Comparison of ENCODE assay signal across 17 cellular contexts in genomic region chr10:78588194-78588811, GRCh38.
DNase-seq lines count a peak whose midpoint lies in the region; ATAC-seq and TF ChIP-seq lines count a peak whose summit lies in the region.
"Had no signal": no experiment of that assay in that cellular context is flagged by ENCODE, and none has a peak within 500 bp of the region (broad histone marks: within the 10 kb centered on the region; RNA-seq: fewer than 3 reads in every experiment).

No MANE protein-coding gene starts in this region.

- H3K27me3 Mint-ChIP-seq in Caco-2 (ENCODE audit: insufficient read depth, unreplicated experiment): no peaks in the 10 kb centered on the region
- no peaks in the 10 kb centered on the region for H3K27me3 Mint-ChIP-seq in naive thymus-derived CD8-positive, alpha-beta T cell

- H3K4me1 Mint-ChIP-seq in Caco-2 (ENCODE audit: low read depth, unreplicated experiment): peaks cover 53% of the 10 kb centered on the region
- no peaks in the 10 kb centered on the region for H3K4me1 Mint-ChIP-seq in naive thymus-derived CD8-positive, alpha-beta T cell

- peaks cover 6% of the 10 kb centered on the region for H3K36me3 Mint-ChIP-seq in Caco-2 (ENCODE audit: insufficient read depth, unreplicated experiment)
- no peaks in the 10 kb centered on the region for H3K36me3 Mint-ChIP-seq in naive thymus-derived CD8-positive, alpha-beta T cell

- 36% methylated on average over 9 of the region's 9 CpGs for WGBS in right cardiac atrium

- POLR2A ChIA-PET in Caco-2 (lab: Charles Lee): no interaction called here
- POLR2A ChIA-PET in naive thymus-derived CD8-positive, alpha-beta T cell (lab: Charles Lee): no interaction called here

- CTCF ChIA-PET in Caco-2 (lab: Charles Lee): interaction anchor here (0.6 to 1.4 kb wide), 3 partner anchors 17 to 539 kb away, joined by 3 to 4 read pairs (median 4); no protein-coding TSS in a partner anchor

- DNase-seq in Caco-2 (peak; percentile 86 to 94), astrocyte of the hippocampus (ENCODE audit: low read depth, low spot score) (peak; percentile 82), right cardiac atrium (peak; percentile 73 to 85 (median 81)), sciatic nerve (ENCODE audit: low spot score) (no peak), NCI-H345 (lab: John Stamatoyannopoulos, UW) (no peak)
- no peak for DNase-seq in naive thymus-derived CD8-positive, alpha-beta T cell
- DNase-seq: activated CD4-positive, CD25-positive, alpha-beta regulatory T cell treated with anti-CD3 and anti-CD28 coated beads, Interleukin-2, amount 50 U/mL, for 72 hours; activated effector memory CD4-positive, alpha-beta T cell treated with anti-CD3 and anti-CD28 coated beads, Interleukin-2, amount 50 U/mL, for 16 hours; dermis blood vessel endothelial cell; hypothalamus; NCI-H524; nephron progenitor cell; stimulated activated naive CD4-positive, alpha-beta T cell treated with Interleukin-2 at 50 U/mL for 16 hours had no signal

- TF ChIP-seq CTCF in Caco-2 (IDR thresholded peaks at IDR 0.05; ENCODE audit: insufficient read depth in 1 of 2, low read depth in 1 of 2, low read length in 1 of 2, severe bottlenecking in 1 of 2, unreplicated experiment in 1 of 2): no peak

- peak overlapping the region; percentile 78 for H3K27ac ChIP-seq in right cardiac atrium (ENCODE audit: low read length)
- H3K27ac ChIP-seq: SK-N-MC had no signal

- H3K9me3 Mint-ChIP-seq in Caco-2 (ENCODE audit: unreplicated experiment): peaks cover 5% of the 10 kb centered on the region
- no peaks in the 10 kb centered on the region for H3K9me3 Mint-ChIP-seq in naive thymus-derived CD8-positive, alpha-beta T cell

- peak overlapping the region; percentile 43 for H3K4me3 Mint-ChIP-seq in Caco-2 (ENCODE audit: unreplicated experiment)
- no peak overlapping the region for H3K4me3 Mint-ChIP-seq in naive thymus-derived CD8-positive, alpha-beta T cell
- H3K4me3 Mint-ChIP-seq: nephron progenitor cell had no signal

- H3K27me3 ChIP-seq in Caco-2 (replicated peaks; ENCODE audit: control insufficient read depth, insufficient read depth, low read length) (no peaks in the 10 kb centered on the region), right cardiac atrium (ENCODE audit: control insufficient read depth, insufficient read depth) (no peaks in the 10 kb centered on the region)

- intact Hi-C loops in Caco-2 (cut with micrococcal nuclease; ENCODE audit: unreplicated experiment): loop anchor here (1.0 to 5.0 kb wide), 11 partner anchors 53 to 609 kb away; no protein-coding TSS in a partner anchor
- intact Hi-C loops in right cardiac atrium (cut with DNase I): no loop called here
- intact Hi-C loops in sciatic nerve (cut with DNase I): no loop called here

- peak overlapping the region; percentile 94 for H3K27ac Mint-ChIP-seq in Caco-2 (ENCODE audit: unreplicated experiment)
- no peak overlapping the region for H3K27ac Mint-ChIP-seq in naive thymus-derived CD8-positive, alpha-beta T cell
- H3K27ac Mint-ChIP-seq: nephron progenitor cell had no signal

- H3K36me3 ChIP-seq in Caco-2 (ENCODE audit: control insufficient read depth, insufficient read depth, low read length): no peaks in the 10 kb centered on the region

- H3K9me3 ChIP-seq in Caco-2 (no peaks in the 10 kb centered on the region; the same call in 1 of the 2 replicates), right cardiac atrium (ENCODE audit: control insufficient read depth, low read length) (no peaks in the 10 kb centered on the region)

- ATAC-seq in right cardiac atrium (peak; percentile 88 to 91), sciatic nerve (peak; percentile 32), HG03354 (IDR thresholded peaks at IDR 0.05; ENCODE audit: poor library complexity, severe bottlenecking, unreplicated experiment) (no peak), HG03175 (IDR thresholded peaks at IDR 0.05; ENCODE audit: unreplicated experiment) (no peak)
- no peak for ATAC-seq in naive thymus-derived CD8-positive, alpha-beta T cell
- ATAC-seq: GM12878 had no signal

- no peak overlapping the region for H3K4me3 ChIP-seq in Caco-2 (ENCODE audit: low read depth, low read length)
- H3K4me3 ChIP-seq in right cardiac atrium (ENCODE audit: low read length): no peak overlapping the region
- H3K4me3 ChIP-seq: GM12878, SK-N-MC had no signal

- H3K4me1 ChIP-seq in Caco-2 (peaks cover 71% of the 10 kb centered on the region), right cardiac atrium (ENCODE audit: control insufficient read depth, insufficient read depth, low read length) (peaks cover 10% of the 10 kb centered on the region)

- BruUV-seq in Caco-2 (replicated peaks; lab: Mats Ljungman, UMichigan): no TSS peak

Comparison
In these comparisons a context has a peak if more than half of its experiments do, and no peak if none do; other contexts are left out.
1. DNase-seq: peak in Caco-2 (2 of 2), astrocyte of the hippocampus (single experiment) and right cardiac atrium (3 of 3); none in sciatic nerve (single experiment), NCI-H345 (single experiment) and naive thymus-derived CD8-positive, alpha-beta T cell (0 of 10).
2. ATAC-seq: peak in right cardiac atrium (2 of 2) and sciatic nerve (single experiment); none in HG03354 (single experiment), naive thymus-derived CD8-positive, alpha-beta T cell (0 of 2) and HG03175 (single experiment).